12 cellular contexts compared by ENCODE assay signal in the genomic region with DNA sequence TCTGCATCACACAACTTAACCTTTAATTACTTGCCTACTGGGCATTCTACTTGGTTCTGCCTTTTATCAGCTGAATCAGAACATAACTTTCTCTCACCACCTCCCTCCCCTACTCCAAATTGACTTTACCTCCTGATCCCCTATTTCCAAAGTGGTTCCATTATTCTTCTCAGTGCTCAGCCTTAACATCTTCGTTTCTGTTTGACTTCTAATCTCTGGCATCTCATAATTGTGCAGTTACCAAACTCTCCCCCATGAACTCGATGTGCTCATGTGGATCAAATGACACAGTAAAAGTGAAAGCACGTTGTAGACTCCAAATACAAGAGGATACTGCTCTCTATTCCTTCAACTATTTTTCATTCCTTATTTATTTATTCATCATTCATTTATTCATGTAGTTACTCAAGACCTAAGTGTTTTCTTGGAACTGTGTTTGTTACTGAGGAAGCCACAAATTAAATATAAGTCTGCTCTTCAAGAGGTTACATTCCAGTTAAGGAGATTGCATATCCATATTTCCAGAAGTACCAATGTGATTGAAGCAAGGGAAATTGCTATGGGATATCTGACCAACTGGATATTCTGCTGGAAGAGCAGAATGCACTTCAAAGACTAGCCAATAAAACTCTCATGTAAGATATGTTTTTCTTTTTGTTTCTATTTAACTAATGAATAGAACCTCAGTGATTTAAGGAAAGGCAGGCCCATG.
A peak's percentile ranks its signal among the peaks of the same experiment; 100 is the strongest.
DNase-seq lines count a peak whose midpoint lies in the region; ATAC-seq and TF ChIP-seq lines count a peak whose summit lies in the region.
"Had no signal": no experiment of that assay in that cellular context is flagged by ENCODE, and none has a peak within 500 bp of the region (broad histone marks: within the 10 kb centered on the region; RNA-seq: fewer than 3 reads in every experiment).

No MANE protein-coding gene starts in this region.

- DNase-seq in EH (ENCODE audit: low read depth) (peak; percentile 78), M059J (ENCODE audit: low read depth) (peak; percentile 59), cardiac fibroblast (ENCODE audit: low read depth in 2 of 2) (peak; percentile 30), osteocyte (ENCODE audit: extremely low spot score, unreplicated experiment) (no peak), GF-D8 (lab: John Stamatoyannopoulos, UW) (no peak), NCI-H526 treated with DMSO at 0.1 percent for 48 hours (lab: John Stamatoyannopoulos, UW) (no peak), HuH-7.5 (ENCODE audit: low spot score) (no peak)
- DNase-seq: NCI-H446 treated with DMSO at 0.1 percent for 48 hours, SHP77, testis had no signal

- H3K27ac Mint-ChIP-seq in osteocyte (ENCODE audit: unreplicated experiment), result peak overlapping the region; percentile 46

- no peak overlapping the region for H3K4me3 ChIP-seq in cardiac fibroblast (replicated peaks in 1 of 2; ENCODE audit: low read depth in 2 of 2, low read length in 2 of 2)
- H3K4me3 ChIP-seq: right atrium auricular region, testis had no signal

- no peaks in the 10 kb centered on the region for H3K9me3 Mint-ChIP-seq in osteocyte (ENCODE audit: unreplicated experiment)

- peaks cover 20% of the 10 kb centered on the region for H3K4me1 Mint-ChIP-seq in osteocyte (ENCODE audit: unreplicated experiment)

- H3K36me3 Mint-ChIP-seq in osteocyte (ENCODE audit: unreplicated experiment), result peaks cover 1% of the 10 kb centered on the region

- no peaks in the 10 kb centered on the region for H3K27me3 Mint-ChIP-seq in osteocyte (ENCODE audit: unreplicated experiment)

- TF ChIP-seq CTCF in cardiac fibroblast (IDR thresholded peaks at IDR 0.05; ENCODE audit: low read depth, low read length), result no peak
- no peak for TF ChIP-seq CTCF in osteocyte (IDR thresholded peaks at IDR 0.05)

- no peak for ATAC-seq in GM21390 (IDR thresholded peaks at IDR 0.05; ENCODE audit: unreplicated experiment)

- H3K4me3 Mint-ChIP-seq in osteocyte (ENCODE audit: unreplicated experiment), result peak overlapping the region; percentile 55

Comparison
In these comparisons a context has a peak if more than half of its experiments do, and no peak if none do; other contexts are left out.
1. DNase-seq: peak in EH (single experiment), M059J (single experiment) and cardiac fibroblast (2 of 2); none in osteocyte (single experiment), GF-D8 (single experiment), NCI-H526 treated with DMSO at 0.1 percent for 48 hours (single experiment) and HuH-7.5 (single experiment).